1 cellular context compared by ENCODE assay signal in genomic region chr20:63941282-63942060, GRCh38.
A peak's percentile ranks its signal among the peaks of the same experiment; 100 is the strongest.
TF ChIP-seq lines count a peak whose summit lies in the region.

No MANE protein-coding gene starts in this region.

TF ChIP-seq in HepG2, 621 proteins besides CTCF, POLR2A, EP300 and RAD21:
- TF ChIP-seq AHDC1 (CRISPR knock-in tag; IDR thresholded peaks at IDR 0.05; ENCODE audit: borderline replicate concordance) (no peak), ZNF431 (CRISPR knock-in tag; IDR thresholded peaks at IDR 0.05; ENCODE audit: borderline replicate concordance, low read depth) (no peak), GPBP1L1 (CRISPR knock-in tag; IDR thresholded peaks at IDR 0.05) (no peak), NCOR1 (IDR thresholded peaks at IDR 0.05; ENCODE audit: borderline replicate concordance, low read length) (no peak), ZFP62 (CRISPR knock-in tag; IDR thresholded peaks at IDR 0.05) (no peak), NR2F6 (IDR thresholded peaks at IDR 0.05) (no peak), NR2F6 (CRISPR knock-in tag; IDR thresholded peaks at IDR 0.05) (no peak), ZNF629 (CRISPR knock-in tag; conservative IDR thresholded peaks at IDR 0.05) (no peak), ZNF703 (CRISPR knock-in tag; IDR thresholded peaks at IDR 0.05; ENCODE audit: borderline replicate concordance) (no peak), AGO1 (IDR thresholded peaks at IDR 0.05; ENCODE audit: low read depth, low read length, poor library complexity, severe bottlenecking) (peak; percentile 14), HDAC1 (CRISPR knock-in tag; IDR thresholded peaks at IDR 0.05) (no peak), ZBTB7A (CRISPR knock-in tag; IDR thresholded peaks at IDR 0.05) (0 out of 2 replicates have a peak, but pooled peaks have one; percentile 44), PPARG (CRISPR knock-in tag; conservative IDR thresholded peaks at IDR 0.05) (no peak), ZNF234 (CRISPR knock-in tag; conservative IDR thresholded peaks at IDR 0.05) (no peak), ZNF766 (CRISPR knock-in tag; IDR thresholded peaks at IDR 0.05; ENCODE audit: borderline replicate concordance) (no peak), RBM22 (optimal IDR thresholded peaks at IDR 0.05; ENCODE audit: low read length) (peak; percentile 82), CAMTA2 (CRISPR knock-in tag; IDR thresholded peaks at IDR 0.05; ENCODE audit: borderline replicate concordance) (no peak), MLXIP (CRISPR knock-in tag; IDR thresholded peaks at IDR 0.05; ENCODE audit: borderline replicate concordance) (no peak), SIN3B (IDR thresholded peaks at IDR 0.05; ENCODE audit: low read length) (no peak), GTF2F1 (IDR thresholded peaks at IDR 0.05; ENCODE audit: low read length) (no peak), HNRNPK (IDR thresholded peaks at IDR 0.05; ENCODE audit: low read depth, low read length, poor library complexity, severe bottlenecking) (peak; percentile 59), ZHX1 (CRISPR knock-in tag; IDR thresholded peaks at IDR 0.05; ENCODE audit: low read depth) (no peak), POLR2G (IDR thresholded peaks at IDR 0.05; ENCODE audit: low read depth, low read length) (peak; percentile 18; the same call in 1 of the 2 replicates), ZNF740 (CRISPR knock-in tag; IDR thresholded peaks at IDR 0.05) (0 out of 2 replicates have a peak, but pooled peaks have one; percentile 26), AGO2 (optimal IDR thresholded peaks at IDR 0.05; ENCODE audit: low read depth, low read length) (peak; percentile 68), HMG20B (CRISPR knock-in tag; conservative IDR thresholded peaks at IDR 0.05) (no peak), PCBP1 (IDR thresholded peaks at IDR 0.05; ENCODE audit: borderline replicate concordance, low read depth, low read length) (peak; percentile 94; the same call in 1 of the 2 replicates), NCOA2 (CRISPR knock-in tag; IDR thresholded peaks at IDR 0.05) (no peak), PTBP1 (IDR thresholded peaks at IDR 0.05; ENCODE audit: low read depth, low read length, poor library complexity, severe bottlenecking) (no peak), SP2 (CRISPR knock-in tag; IDR thresholded peaks at IDR 0.05) (no peak), BATF2 (CRISPR knock-in tag; IDR thresholded peaks at IDR 0.05) (0 out of 2 replicates have a peak, but pooled peaks have one; percentile 52), ZNF607 (CRISPR knock-in tag; IDR thresholded peaks at IDR 0.05; ENCODE audit: borderline replicate concordance) (no peak), ZNF780A (CRISPR knock-in tag; IDR thresholded peaks at IDR 0.05) (no peak), RBM39 (IDR thresholded peaks at IDR 0.05; ENCODE audit: low read depth, low read length, poor library complexity, severe bottlenecking) (peak; percentile 38), ZNF891 (CRISPR knock-in tag; IDR thresholded peaks at IDR 0.05) (no peak), ZNF567 (CRISPR knock-in tag; IDR thresholded peaks at IDR 0.05; ENCODE audit: borderline replicate concordance) (no peak), AKAP8 (CRISPR knock-in tag; IDR thresholded peaks at IDR 0.05) (0 out of 2 replicates have a peak, but pooled peaks have one; percentile 19), ZNF773 (CRISPR knock-in tag; IDR thresholded peaks at IDR 0.05; ENCODE audit: borderline replicate concordance) (no peak), CENPT (CRISPR knock-in tag; IDR thresholded peaks at IDR 0.05; ENCODE audit: low read depth) (no peak)
- TF ChIP-seq, protein P1, sequence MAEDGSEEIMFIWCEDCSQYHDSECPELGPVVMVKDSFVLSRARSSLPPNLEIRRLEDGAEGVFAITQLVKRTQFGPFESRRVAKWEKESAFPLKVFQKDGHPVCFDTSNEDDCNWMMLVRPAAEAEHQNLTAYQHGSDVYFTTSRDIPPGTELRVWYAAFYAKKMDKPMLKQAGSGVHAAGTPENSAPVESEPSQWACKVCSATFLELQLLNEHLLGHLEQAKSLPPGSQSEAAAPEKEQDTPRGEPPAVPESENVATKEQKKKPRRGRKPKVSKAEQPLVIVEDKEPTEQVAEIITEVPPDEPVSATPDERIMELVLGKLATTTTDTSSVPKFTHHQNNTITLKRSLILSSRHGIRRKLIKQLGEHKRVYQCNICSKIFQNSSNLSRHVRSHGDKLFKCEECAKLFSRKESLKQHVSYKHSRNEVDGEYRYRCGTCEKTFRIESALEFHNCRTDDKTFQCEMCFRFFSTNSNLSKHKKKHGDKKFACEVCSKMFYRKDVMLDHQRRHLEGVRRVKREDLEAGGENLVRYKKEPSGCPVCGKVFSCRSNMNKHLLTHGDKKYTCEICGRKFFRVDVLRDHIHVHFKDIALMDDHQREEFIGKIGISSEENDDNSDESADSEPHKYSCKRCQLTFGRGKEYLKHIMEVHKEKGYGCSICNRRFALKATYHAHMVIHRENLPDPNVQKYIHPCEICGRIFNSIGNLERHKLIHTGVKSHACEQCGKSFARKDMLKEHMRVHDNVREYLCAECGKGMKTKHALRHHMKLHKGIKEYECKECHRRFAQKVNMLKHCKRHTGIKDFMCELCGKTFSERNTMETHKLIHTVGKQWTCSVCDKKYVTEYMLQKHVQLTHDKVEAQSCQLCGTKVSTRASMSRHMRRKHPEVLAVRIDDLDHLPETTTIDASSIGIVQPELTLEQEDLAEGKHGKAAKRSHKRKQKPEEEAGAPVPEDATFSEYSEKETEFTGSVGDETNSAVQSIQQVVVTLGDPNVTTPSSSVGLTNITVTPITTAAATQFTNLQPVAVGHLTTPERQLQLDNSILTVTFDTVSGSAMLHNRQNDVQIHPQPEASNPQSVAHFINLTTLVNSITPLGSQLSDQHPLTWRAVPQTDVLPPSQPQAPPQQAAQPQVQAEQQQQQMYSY (CRISPR knock-in tag; IDR thresholded peaks at IDR 0.05) = no peak
- TF ChIP-seq, protein P2, sequence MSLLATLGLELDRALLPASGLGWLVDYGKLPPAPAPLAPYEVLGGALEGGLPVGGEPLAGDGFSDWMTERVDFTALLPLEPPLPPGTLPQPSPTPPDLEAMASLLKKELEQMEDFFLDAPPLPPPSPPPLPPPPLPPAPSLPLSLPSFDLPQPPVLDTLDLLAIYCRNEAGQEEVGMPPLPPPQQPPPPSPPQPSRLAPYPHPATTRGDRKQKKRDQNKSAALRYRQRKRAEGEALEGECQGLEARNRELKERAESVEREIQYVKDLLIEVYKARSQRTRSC (CRISPR knock-in tag; IDR thresholded peaks at IDR 0.05; ENCODE audit: low read depth) = no peak
- TF ChIP-seq, protein P3, sequence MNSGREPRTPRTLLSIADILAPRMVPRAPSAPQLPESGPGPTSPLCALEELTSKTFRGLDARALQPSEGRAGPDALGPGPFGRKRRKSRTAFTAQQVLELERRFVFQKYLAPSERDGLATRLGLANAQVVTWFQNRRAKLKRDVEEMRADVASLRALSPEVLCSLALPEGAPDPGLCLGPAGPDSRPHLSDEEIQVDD (CRISPR knock-in tag; IDR thresholded peaks at IDR 0.05; ENCODE audit: borderline replicate concordance) = no peak
- TF ChIP-seq, protein P4, sequence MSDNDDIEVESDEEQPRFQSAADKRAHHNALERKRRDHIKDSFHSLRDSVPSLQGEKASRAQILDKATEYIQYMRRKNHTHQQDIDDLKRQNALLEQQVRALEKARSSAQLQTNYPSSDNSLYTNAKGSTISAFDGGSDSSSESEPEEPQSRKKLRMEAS (IDR thresholded peaks at IDR 0.05) = no peak
